Comparison of ENCODE assay signal across 1 cellular context in the genomic region with DNA sequence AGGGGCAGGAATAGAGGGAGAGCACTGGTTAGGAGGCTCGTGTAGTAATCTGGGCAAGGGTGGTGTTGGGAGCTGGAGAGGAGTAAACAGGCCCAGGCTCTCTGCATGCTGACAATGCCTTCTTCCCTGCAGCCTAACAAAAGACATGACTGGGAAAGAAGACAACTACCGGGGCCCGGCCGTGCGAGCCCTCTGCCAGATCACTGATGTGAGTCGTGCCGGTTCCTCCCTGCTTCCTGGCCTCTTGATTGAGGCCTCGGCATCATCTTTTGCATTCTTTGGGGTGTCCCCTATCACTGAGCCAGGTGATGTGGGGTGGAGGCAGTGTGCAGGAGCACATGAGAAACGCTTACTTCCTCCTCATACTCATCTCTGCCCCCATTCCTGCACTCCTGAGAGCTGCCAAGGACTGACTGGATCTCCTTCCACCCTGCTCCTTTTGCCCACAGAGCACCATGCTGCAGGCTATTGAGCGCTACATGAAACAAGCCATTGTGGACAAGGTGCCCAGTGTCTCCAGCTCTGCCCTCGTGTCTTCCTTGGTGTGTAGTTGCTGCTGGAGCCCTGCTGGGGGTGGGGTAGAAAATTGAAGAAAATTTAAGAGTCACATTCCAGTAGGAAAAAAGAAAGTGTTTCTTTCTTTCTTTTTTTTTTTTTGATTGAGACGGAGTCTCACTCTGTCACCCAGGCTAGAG.
TF ChIP-seq lines count a peak whose summit lies in the region.

No MANE protein-coding gene starts in this region.

TF ChIP-seq in IMR-90, 13 proteins besides CTCF, POLR2A, EP300 and RAD21 (continued from another document):
- TF ChIP-seq, protein P1, sequence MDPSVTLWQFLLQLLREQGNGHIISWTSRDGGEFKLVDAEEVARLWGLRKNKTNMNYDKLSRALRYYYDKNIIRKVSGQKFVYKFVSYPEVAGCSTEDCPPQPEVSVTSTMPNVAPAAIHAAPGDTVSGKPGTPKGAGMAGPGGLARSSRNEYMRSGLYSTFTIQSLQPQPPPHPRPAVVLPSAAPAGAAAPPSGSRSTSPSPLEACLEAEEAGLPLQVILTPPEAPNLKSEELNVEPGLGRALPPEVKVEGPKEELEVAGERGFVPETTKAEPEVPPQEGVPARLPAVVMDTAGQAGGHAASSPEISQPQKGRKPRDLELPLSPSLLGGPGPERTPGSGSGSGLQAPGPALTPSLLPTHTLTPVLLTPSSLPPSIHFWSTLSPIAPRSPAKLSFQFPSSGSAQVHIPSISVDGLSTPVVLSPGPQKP (IDR thresholded peaks at IDR 0.05; ENCODE audit: borderline replicate concordance, low read depth, low read length) = no peak
- no peak for TF ChIP-seq NFE2L2 (IDR thresholded peaks at IDR 0.05; ENCODE audit: low read depth, low read length)
